Comparison of ENCODE assay signal across 21 cellular contexts in genomic region chr5:5456858-5457257, GRCh38. TPM values are rescaled to one million over a fixed set of nuclear protein-coding genes. Genes with fewer than 3 reads are reported as not detected.
DNase-seq lines count a peak whose midpoint lies in the region; ATAC-seq and TF ChIP-seq lines count a peak whose summit lies in the region.
"Had no signal": no experiment of that assay in that cellular context is flagged by ENCODE, and none has a peak within 500 bp of the region (broad histone marks: within the 10 kb centered on the region; RNA-seq: fewer than 3 reads in every experiment).

No MANE protein-coding gene starts in this region.

- H3K9me3 ChIP-seq in RWPE2 (ENCODE audit: severe bottlenecking) (no peaks in the 10 kb centered on the region), trophoblast cell (ENCODE audit: insufficient read depth, low read depth, low read length) (no peaks in the 10 kb centered on the region), heart right ventricle (no peaks in the 10 kb centered on the region), psoas muscle (no peaks in the 10 kb centered on the region)
- H3K9me3 ChIP-seq: BLaER1 had no signal

- no peak overlapping the region for H3K14ac ChIP-seq in trophoblast cell (ENCODE audit: low read length)

- H3K18ac ChIP-seq in trophoblast cell (ENCODE audit: low read length): no peak overlapping the region

- H2BK5ac ChIP-seq in trophoblast cell (ENCODE audit: low read depth, low read length, poor library complexity): no peak overlapping the region

- WGBS in trophoblast cell (ENCODE audit: extremely low coverage, insufficient coverage, insufficient read length): no CpG with 5 or more reads among the region's 5 CpGs
- WGBS in heart right ventricle, 2 donors: 88 to 91% methylated on average over 5 of the region's 5 CpGs
- 79 to 89% (median 81%) methylated on average over 5 of the region's 5 CpGs for whole genome bisulfite sequencing in psoas muscle, 3 donors

- no peak overlapping the region for H3K9ac ChIP-seq in trophoblast cell (ENCODE audit: low read length)
- H3K9ac ChIP-seq: BLaER1 had no signal

- H3K4me1 ChIP-seq in RWPE2 (ENCODE audit: insufficient read depth, poor library complexity, severe bottlenecking): no peaks in the 10 kb centered on the region
- no peaks in the 10 kb centered on the region for H3K4me1 ChIP-seq in trophoblast cell (ENCODE audit: control insufficient read depth in 1 of 2, insufficient read depth in 2 of 2, low read length in 2 of 2)
- peaks cover 0 to 4% (median 0%) of the 10 kb centered on the region in 9 donors for H3K4me1 ChIP-seq in heart right ventricle
- H3K4me1 ChIP-seq in psoas muscle: no peaks in the 10 kb centered on the region
- H3K4me1 ChIP-seq: BLaER1 had no signal

- no peak overlapping the region for H2AFZ ChIP-seq in trophoblast cell (ENCODE audit: insufficient read depth, low read length, poor library complexity)
- H2AFZ ChIP-seq: GM23338 had no signal

- no peak overlapping the region for H3K4ac ChIP-seq in trophoblast cell (ENCODE audit: low read depth, low read length)

- H2AK5ac ChIP-seq in trophoblast cell (ENCODE audit: low read length): no peak overlapping the region

- H3K23ac ChIP-seq in trophoblast cell (ENCODE audit: low read length): no peak overlapping the region

- no peaks in the 10 kb centered on the region for H3K4me1 Mint-ChIP-seq in activated T-cell treated with anti-CD3 and anti-CD28 coated beads, Interleukin-2, amount 50 U/mL, for 24 hours (ENCODE audit: low read depth)
- H3K4me1 Mint-ChIP-seq: B cell, CD14-positive monocyte, GM23338, H9 had no signal

- H3K4me2 ChIP-seq in trophoblast cell (ENCODE audit: low read length): no peak overlapping the region
- H3K4me2 ChIP-seq: BLaER1, GM23338 had no signal

- no peak overlapping the region for H4K91ac ChIP-seq in trophoblast cell (ENCODE audit: low read depth, low read length)

- no peak overlapping the region for H4K12ac ChIP-seq in trophoblast cell (ENCODE audit: low read depth, low read length)

- no peaks in the 10 kb centered on the region for H3K27me3 Mint-ChIP-seq in activated T-cell treated with anti-CD3 and anti-CD28 coated beads, Interleukin-2, amount 50 U/mL, for 24 hours
- H3K27me3 Mint-ChIP-seq: B cell; CD4-positive, alpha-beta T cell had no signal

- no peak overlapping the region for H2BK12ac ChIP-seq in trophoblast cell (ENCODE audit: low read length)

- peak overlapping the region; percentile 22 for H3K27ac Mint-ChIP-seq in activated T-cell treated with anti-CD3 and anti-CD28 coated beads, Interleukin-2, amount 50 U/mL, for 24 hours
- H3K27ac Mint-ChIP-seq: B cell; CD4-positive, alpha-beta T cell; GM23338; H9 had no signal

- no peaks in the 10 kb centered on the region for H3K27me3 ChIP-seq in RWPE2 (ENCODE audit: insufficient read depth, poor library complexity, severe bottlenecking)
- H3K27me3 ChIP-seq in trophoblast cell (ENCODE audit: insufficient read depth, low read length): no peaks in the 10 kb centered on the region
- H3K27me3 ChIP-seq in heart right ventricle: no peaks in the 10 kb centered on the region
- no peaks in the 10 kb centered on the region for H3K27me3 ChIP-seq in psoas muscle (ENCODE audit: insufficient read depth in 3 of 3, low read length in 2 of 3)
- H3K27me3 ChIP-seq: BLaER1 had no signal

- no peak for DNase-seq in activated T-cell treated with anti-CD3 and anti-CD28 coated beads, Interleukin-2, amount 50 U/mL, for 24 hours
- DNase-seq in activated T-cell treated with anti-CD3 and anti-CD28 coated beads, Interleukin-2, amount 50 U/mL, for 48 hours: no peak
- DNase-seq in RWPE2 (ENCODE audit: low spot score) (no peak), epithelial cell of esophagus (ENCODE audit: low read depth) (peak; percentile 53), trophoblast cell (peak; percentile 25 to 37), heart right ventricle (no peak), psoas muscle (no peak)
- DNase-seq: Calu3; CD4-positive, alpha-beta T cell; COR-L47; DMS53; DMS79 treated with DMSO at 0.1 percent for 48 hours; GF-D8; H9 had no signal

- H3K4me3 Mint-ChIP-seq in activated T-cell treated with anti-CD3 and anti-CD28 coated beads, Interleukin-2, amount 50 U/mL, for 24 hours: no peak overlapping the region
- H3K4me3 Mint-ChIP-seq: B cell; CD14-positive monocyte; CD4-positive, alpha-beta T cell; GM23338; H9 had no signal

- intact Hi-C loops in heart right ventricle (cut with DNase I) (no loop called here), psoas muscle (cut with DNase I) (no loop called here)

- H3K79me1 ChIP-seq in trophoblast cell (ENCODE audit: low read length): no peaks in the 10 kb centered on the region

- peaks cover 96% of the 10 kb centered on the region for H3K36me3 Mint-ChIP-seq in activated T-cell treated with anti-CD3 and anti-CD28 coated beads, Interleukin-2, amount 50 U/mL, for 24 hours (ENCODE audit: low read depth)

- ATAC-seq in RWPE2 (ENCODE audit: low read depth): peak; percentile 53; the same call in 1 of the 3 replicates
- ATAC-seq in heart right ventricle: no peak
- ATAC-seq in GM19328 (IDR thresholded peaks at IDR 0.05; ENCODE audit: unreplicated experiment): no peak
- no peak for ATAC-seq in psoas muscle
- ATAC-seq: GM23338, HCT116 had no signal

- no peaks in the 10 kb centered on the region for H3K9me3 Mint-ChIP-seq in activated T-cell treated with anti-CD3 and anti-CD28 coated beads, Interleukin-2, amount 50 U/mL, for 24 hours
- H3K9me3 Mint-ChIP-seq: CD14-positive monocyte; CD4-positive, alpha-beta T cell; GM23338; H9 had no signal

- no peak overlapping the region for H3K27ac ChIP-seq in RWPE2 (ENCODE audit: poor library complexity, severe bottlenecking)
- no peak overlapping the region for H3K27ac ChIP-seq in trophoblast cell (ENCODE audit: low read depth, low read length)
- no peak overlapping the region for H3K27ac ChIP-seq in heart right ventricle
- no peak overlapping the region for H3K27ac ChIP-seq in psoas muscle
- H3K27ac ChIP-seq: 22Rv1, BLaER1 had no signal

- no peak overlapping the region for H3K4me3 ChIP-seq in RWPE2 (ENCODE audit: severe bottlenecking)
- H3K4me3 ChIP-seq in epithelial cell of esophagus (ENCODE audit: low read length): no peak overlapping the region
- H3K4me3 ChIP-seq in trophoblast cell (ENCODE audit: low read depth, low read length): no peak overlapping the region
- no peak overlapping the region for H3K4me3 ChIP-seq in heart right ventricle
- no peak overlapping the region for H3K4me3 ChIP-seq in psoas muscle
- H3K4me3 ChIP-seq: BLaER1, GM23338 had no signal

- TF ChIP-seq CTCF in RWPE2 (IDR thresholded peaks at IDR 0.05; ENCODE audit: poor library complexity, severe bottlenecking) (no peak), epithelial cell of esophagus (IDR thresholded peaks at IDR 0.05; ENCODE audit: insufficient read depth, low read depth, low read length, missing control alignments) (no peak), heart right ventricle (IDR thresholded peaks at IDR 0.05) (no peak), psoas muscle (IDR thresholded peaks at IDR 0.05) (no peak)

- H2BK120ac ChIP-seq in trophoblast cell (ENCODE audit: insufficient read depth, low read length, poor library complexity): no peak overlapping the region

- H4K8ac ChIP-seq in trophoblast cell (ENCODE audit: low read depth, low read length): no peak overlapping the region

- no peaks in the 10 kb centered on the region for H3K79me2 ChIP-seq in trophoblast cell (ENCODE audit: control insufficient read depth, insufficient read depth, low read length, poor library complexity)

- H3K36me3 ChIP-seq in RWPE2 (ENCODE audit: low read depth) (peaks cover 97% of the 10 kb centered on the region), trophoblast cell (ENCODE audit: control insufficient read depth in 1 of 2, insufficient read depth in 2 of 2, low read length in 2 of 2) (peaks cover 15 to 38% of the 10 kb centered on the region in 2 experiments), heart right ventricle (peaks cover 0 to 100% (median 49%) of the 10 kb centered on the region in 9 donors), psoas muscle (ENCODE audit: insufficient read depth in 1 of 2, low read depth in 1 of 2) (peaks cover 14 to 100% of the 10 kb centered on the region in 2 donors)

RNA-seq across cellular contexts. Expression of gene ICE1, which starts 34.4 kb away (rescaled TPM):
- polyA plus RNA-seq in trophoblast cell (2013): 15.4 and 15.9 TPM in 2 replicates
- total RNA-seq in heart right ventricle: 10 to 100 TPM; 16.7 to 20.3 (median 18.6) TPM
- 1 to 10 TPM; 4.8 to 6.3 TPM for polyA plus RNA-seq in heart right ventricle
- 10 to 100 TPM; 25.2 to 33.6 (median 29.6) TPM for total RNA-seq in psoas muscle
- 10 to 100 TPM in 2 of 3 donors, 1 to 10 TPM in 1; 9.9 to 26.4 (median 15.7) TPM for polyA plus RNA-seq in psoas muscle

Comparison
In these comparisons a context has a peak if more than half of its experiments do, and no peak if none do; other contexts are left out.
1. DNase-seq: peak in epithelial cell of esophagus (single experiment) and trophoblast cell (2 of 2); none in activated T-cell treated with anti-CD3 and anti-CD28 coated beads, Interleukin-2, amount 50 U/mL, for 24 hours (single experiment), activated T-cell treated with anti-CD3 and anti-CD28 coated beads, Interleukin-2, amount 50 U/mL, for 48 hours (0 of 2), RWPE2 (single experiment), heart right ventricle (0 of 2) and psoas muscle (0 of 2).